8 cellular contexts compared by ENCODE assay signal in the genomic region with DNA sequence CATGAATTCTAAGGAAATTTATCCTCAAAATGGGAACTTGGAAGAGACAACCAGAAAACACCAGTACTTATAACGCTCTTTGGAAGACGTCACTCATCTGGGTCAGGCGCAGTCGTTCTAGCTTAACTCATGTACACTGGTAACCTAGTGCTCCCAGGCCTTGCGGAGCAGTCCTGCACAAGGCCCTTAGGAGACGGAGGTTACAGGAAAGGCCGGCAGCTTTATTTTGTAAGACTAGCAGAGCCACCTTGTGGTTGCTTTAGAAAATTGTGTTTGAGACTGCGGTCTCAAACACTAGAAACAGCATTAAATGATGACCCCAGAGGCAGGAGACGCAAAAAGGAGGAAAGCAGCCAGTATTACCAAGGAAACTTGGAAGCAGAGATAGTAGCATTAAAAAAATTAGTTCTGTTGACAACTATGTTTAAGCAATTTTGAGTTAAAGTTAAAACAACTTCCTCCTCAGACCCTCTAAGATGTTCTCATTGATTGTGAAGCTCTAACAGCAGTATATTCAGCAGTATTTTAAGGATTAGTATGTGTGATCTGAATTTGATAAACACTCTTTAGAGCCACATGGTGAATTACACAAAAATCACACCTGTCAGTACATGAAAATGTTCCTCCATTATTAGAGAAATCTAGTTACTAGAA.
DNase-seq lines count a peak whose midpoint lies in the region; ATAC-seq, FAIRE-seq and TF ChIP-seq lines count a peak whose summit lies in the region.

No MANE protein-coding gene starts in this region.

- DNase-seq in AG20443 (ENCODE audit: low spot score) = peak; percentile 86
- DNase-seq in GM12892 (ENCODE audit: insufficient read length) = peak; percentile 27
- DNase-seq in NCI-H2107 treated with DMSO at 0.1 percent for 48 hours (lab: John Stamatoyannopoulos, UW; ENCODE audit: unreplicated experiment) = peak; percentile 41
- DNase-seq in UCSD-AML1 (lab: John Stamatoyannopoulos, UW; ENCODE audit: unreplicated experiment) = peak; percentile 15
- DNase-seq in germinal center (ENCODE audit: low spot score) = peak; percentile 40
- DNase-seq in posterior cingulate gyrus = peak in 6 of 10 donors; percentile 27 to 85 (median 36)
- no peak for DNase-seq in stimulated activated naive CD4-positive, alpha-beta T cell treated with Interleukin-2 at 50 U/mL for 16 hours (lab: John Stamatoyannopoulos, UW)

- ATAC-seq in GM18519 (IDR thresholded peaks at IDR 0.05; ENCODE audit: low FRiP score, unreplicated experiment) = no peak

- FAIRE-seq in GM12892 (lab: Jason Lieb, UNC) = no peak

- no peak for TF ChIP-seq POLR2A in GM12892 (IDR thresholded peaks at IDR 0.05; ENCODE audit: low read depth, low read length)

- intact Hi-C loops in posterior cingulate gyrus (cut with DNase I) = loop anchor here (5.0 to 10.0 kb wide), 2 partner anchors 242 to 435 kb away; a partner anchor contains a TSS
